Comparison of ENCODE assay signal across 25 cellular contexts in the genomic region with DNA sequence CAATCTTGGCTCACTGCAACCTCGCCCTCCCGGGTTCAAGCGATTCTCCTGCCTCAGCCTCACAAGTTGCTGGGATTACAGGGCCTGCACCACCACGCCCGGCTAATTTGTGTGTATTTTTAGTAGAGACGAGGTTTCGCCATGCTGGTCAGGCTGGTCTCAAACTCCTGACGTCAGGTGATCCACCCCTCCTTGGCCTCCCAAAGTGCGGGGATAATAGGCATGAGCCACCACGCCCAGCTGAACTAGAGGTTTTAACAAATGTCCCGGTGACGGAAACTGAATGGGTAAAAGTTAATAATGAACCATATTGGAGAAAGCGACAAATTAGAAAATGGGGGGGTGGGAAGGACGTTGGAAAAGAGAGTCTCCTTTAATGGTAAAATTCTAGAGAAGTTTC.
"Had no signal": no experiment of that assay in that cellular context is flagged by ENCODE, and none has a peak within 500 bp of the region (broad histone marks: within the 10 kb centered on the region; RNA-seq: fewer than 3 reads in every experiment).

No MANE protein-coding gene starts in this region.

- H3K36me3 ChIP-seq: breast epithelium, left ventricle myocardium inferior, upper lobe of left lung had no signal

- H3K9me3 ChIP-seq: breast epithelium, left ventricle myocardium inferior, upper lobe of left lung had no signal

- FAIRE-seq: colon had no signal

- ATAC-seq: activated CD4-positive, alpha-beta T cell treated with anti-CD3 and anti-CD28 coated beads for 36 hours; activated T-helper 17 cell treated with anti-CD3 and anti-CD28 coated beads, Interleukin-2, amount 50 U/mL, for 72 hours; natural killer cell treated with Interleukin-12 subunit alpha and Interleukin-12 subunit beta and Interleukin-15 and Interleukin-18, amount 100 ng/mL, for 72 hours; stimulated activated naive B cell treated with anti-CD40 and anti-IgM and Interleukin-4, amounts not matched to agents 10 μg/mL and 1 μg/mL and 100 μg/mL, for 72 hours; T-helper 17 cell had no signal

- DNase-seq: activated B cell treated with CpG ODN at 0.5 μM for 24 hours; activated CD4-positive, alpha-beta T cell treated with anti-CD3 and anti-CD28 coated beads for 36 hours; activated CD4-positive, alpha-beta T cell treated with anti-CD3 and anti-CD28 coated beads, Interleukin-2, amount 50 U/mL, for 4 hours; activated CD8-positive, alpha-beta memory T cell treated with anti-CD3 and anti-CD28 coated beads for 24 hours; activated CD8-positive, alpha-beta memory T cell treated with anti-CD3 and anti-CD28 coated beads, Interleukin-2, amount 50 U/mL, for 4 hours; activated naive CD4-positive, alpha-beta T cell treated with Interleukin-2 at 50 U/mL for 16 hours; activated naive CD8-positive, alpha-beta T cell treated with anti-CD3 and anti-CD28 coated beads, Interleukin-2, amount 10 ng/mL, durations not matched to agents 7 days and 5 days; activated T-cell treated with anti-CD3 and anti-CD28 coated beads, Interleukin-2, amount 50 U/mL, for 24 hours; amniotic stem cell; dorsolateral prefrontal cortex; foreskin keratinocyte; immature natural killer cell; left ventricle myocardium inferior; mammary epithelial cell; midbrain; occipital lobe; stimulated activated CD4-positive, alpha-beta T cell treated with anti-CD3 and anti-CD28 coated beads, Interleukin-2, amount 100 ng/mL, for 48 hours; stimulated activated CD8-positive, alpha-beta memory T cell treated with anti-CD3 and anti-CD28 coated beads, Interleukin-4, amount 100 ng/mL, for 48 hours; stimulated activated naive B cell treated with anti-CD40 and anti-IgM and Interleukin-4, amounts not matched to agents 10 μg/mL and 1 μg/mL and 100 μg/mL, for 72 hours; T-helper 17 cell; upper lobe of left lung had no signal

- H3K27ac ChIP-seq: dorsolateral prefrontal cortex, foreskin keratinocyte, left ventricle myocardium inferior, upper lobe of left lung had no signal

- H3K4me3 ChIP-seq: breast epithelium, dorsolateral prefrontal cortex, left ventricle myocardium inferior, upper lobe of left lung had no signal

- H3K4me1 ChIP-seq: breast epithelium had no signal

- H3K27me3 ChIP-seq: breast epithelium, dorsolateral prefrontal cortex, foreskin keratinocyte, upper lobe of left lung had no signal
